In genomic region chr3:50250514-50250913, GRCh38 we compare ENCODE assay signal across 1 cellular context.
TF ChIP-seq lines count a peak whose summit lies in the region.

No MANE protein-coding gene starts in this region.

TF ChIP-seq in GM23338, 12 proteins besides CTCF, POLR2A, EP300 and RAD21:
- TF ChIP-seq EZH2phosphoT487 (IDR thresholded peaks at IDR 0.05; ENCODE audit: unreplicated experiment) (no peak), REST (IDR thresholded peaks at IDR 0.05; ENCODE audit: unreplicated experiment) (no peak), CREB1 (CRISPR knock-in tag; IDR thresholded peaks at IDR 0.05; ENCODE audit: low read depth) (no peak), ZNF331 (CRISPR knock-in tag; IDR thresholded peaks at IDR 0.05; ENCODE audit: low read depth) (no peak), NANOG (IDR thresholded peaks at IDR 0.05; ENCODE audit: borderline replicate concordance) (no peak), POLR2AphosphoS5 (IDR thresholded peaks at IDR 0.05; ENCODE audit: low read depth) (no peak), STAT1 (IDR thresholded peaks at IDR 0.05; ENCODE audit: unreplicated experiment) (no peak), JUNB (IDR thresholded peaks at IDR 0.05; ENCODE audit: unreplicated experiment) (no peak), ZNF114 (CRISPR knock-in tag; IDR thresholded peaks at IDR 0.05) (no peak), EZH2 (IDR thresholded peaks at IDR 0.05; ENCODE audit: low read depth, unreplicated experiment) (no peak), ETS1 (IDR thresholded peaks at IDR 0.05) (no peak)
